ENCODE assay signal across 18 cellular contexts in genomic region chr12:46920503-46920902, GRCh38.
DNase-seq lines count a peak whose midpoint lies in the region; ATAC-seq, FAIRE-seq and TF ChIP-seq lines count a peak whose summit lies in the region.
"Had no signal": no experiment of that assay in that cellular context is flagged by ENCODE, and none has a peak within 500 bp of the region (broad histone marks: within the 10 kb centered on the region; RNA-seq: fewer than 3 reads in every experiment).

No MANE protein-coding gene starts in this region.

- peak overlapping the region; percentile 46 for H3K4me2 ChIP-seq in SK-N-SH

- H3K79me2 ChIP-seq in SK-N-SH (ENCODE audit: insufficient read depth), result no peaks in the 10 kb centered on the region

- TF ChIP-seq CTCF in SK-N-SH (IDR thresholded peaks at IDR 0.05), result no peak

- peaks cover 0 to 33% of the 10 kb centered on the region in 2 experiments for H3K4me1 ChIP-seq in SK-N-SH (ENCODE audit: control insufficient read depth in 1 of 2, insufficient read depth in 2 of 2, low read depth in 1 of 2, low read length in 1 of 2)
- H3K4me1 ChIP-seq: BE2C had no signal

- H3K4me3 ChIP-seq in SK-N-SH (ENCODE audit: low read depth in 2 of 2, low read length in 1 of 2), result no peak overlapping the region
- H3K4me3 ChIP-seq: K562, thoracic aorta had no signal

- no peaks in the 10 kb centered on the region for H4K20me1 ChIP-seq in SK-N-SH (ENCODE audit: insufficient read depth)

- H3K9me3 ChIP-seq in SK-N-SH, result no peaks in the 10 kb centered on the region
- H3K9me3 ChIP-seq: BE2C, thoracic aorta had no signal

- no peaks in the 10 kb centered on the region for H3K9me2 ChIP-seq in SK-N-SH

- peaks cover 34% of the 10 kb centered on the region for H3F3A ChIP-seq in SK-N-SH (replicated peaks; ENCODE audit: insufficient read depth)

- peak; percentile 93 for ATAC-seq in GM18508 (IDR thresholded peaks at IDR 0.05; ENCODE audit: insufficient read depth, unreplicated experiment)
- ATAC-seq in GM21381 (IDR thresholded peaks at IDR 0.05; ENCODE audit: unreplicated experiment), result peak; percentile 72
- peak; percentile 94 for ATAC-seq in HG03354 (IDR thresholded peaks at IDR 0.05; ENCODE audit: poor library complexity, severe bottlenecking, unreplicated experiment)
- ATAC-seq in HG02870 (IDR thresholded peaks at IDR 0.05; ENCODE audit: unreplicated experiment), result no peak
- ATAC-seq: activated CD4-positive, alpha-beta T cell treated with anti-CD3 and anti-CD28 coated beads for 36 hours; K562; natural killer cell had no signal

- H3K36me3 ChIP-seq in SK-N-SH (replicated peaks in 1 of 2; ENCODE audit: control insufficient read depth in 1 of 2, insufficient read depth in 2 of 2, low read length in 1 of 2), result no peaks in the 10 kb centered on the region
- H3K36me3 ChIP-seq: BE2C, thoracic aorta had no signal

- no peak for TF ChIP-seq RAD21 in SK-N-SH (IDR thresholded peaks at IDR 0.05; ENCODE audit: low read length)

- H3K27ac ChIP-seq in SK-N-SH (ENCODE audit: low read depth in 2 of 2, low read length in 1 of 2), result peak overlapping the region; percentile 90 to 94
- H3K27ac ChIP-seq: RWPE1, thoracic aorta had no signal

- no peak overlapping the region for H2AFZ ChIP-seq in SK-N-SH (ENCODE audit: low read depth)

- no peak for DNase-seq in SK-N-SH
- DNase-seq in KBM-7, result no peak
- DNase-seq in H54 (ENCODE audit: insufficient read length, low spot score), result no peak
- DNase-seq in NCI-H1105 (lab: John Stamatoyannopoulos, UW), result no peak
- DNase-seq: activated CD4-positive, alpha-beta T cell treated with anti-CD3 and anti-CD28 coated beads for 36 hours; activated T-cell treated with anti-CD3 and anti-CD28 coated beads, Interleukin-2, amount 50 U/mL, for 24 hours; BE2C; natural killer cell; NCI-H1694 treated with DMSO at 0.1 percent for 48 hours; NCI-H510A; T-helper 2 cell had no signal

- H3K9ac ChIP-seq in SK-N-SH, result peak overlapping the region; percentile 53; the same call in 1 of the 2 replicates

- peak; percentile 71 to 94 for TF ChIP-seq EP300 in SK-N-SH (IDR thresholded peaks at IDR 0.05; ENCODE audit: borderline replicate concordance in 1 of 2, low read depth in 1 of 2, low read length in 1 of 2)

- in situ Hi-C loops in KBM-7 (cut with MboI; ENCODE audit: low pct_unique_long_range_greater_than_20kb, low sequenced_read_pairs), result no loop called here

- no peaks in the 10 kb centered on the region for H3K27me3 ChIP-seq in SK-N-SH (ENCODE audit: insufficient read depth)
- H3K27me3 ChIP-seq: BE2C had no signal

- POLR2A ChIA-PET in SK-N-SH (lab: Yijun Ruan, JAX), result no interaction called here

- CTCF ChIA-PET in SK-N-SH (lab: Yijun Ruan, JAX), result no interaction called here

- TF ChIP-seq POLR2A in H54 (IDR thresholded peaks at IDR 0.05; ENCODE audit: low read depth, low read length), result no peak

- FAIRE-seq in H54 (lab: Jason Lieb, UNC), result no peak
- FAIRE-seq: K562 had no signal

- WGBS in SK-N-SH (ENCODE audit: low lambda C conversion rate), result 11% methylated on average over 1 of the region's 1 CpG

TF ChIP-seq in SK-N-SH, 30 proteins besides CTCF, POLR2A, EP300 and RAD21:
- peak; percentile 80; the same call in 1 of the 2 replicates for TF ChIP-seq NFIC (IDR thresholded peaks at IDR 0.05; ENCODE audit: borderline replicate concordance)
- TF ChIP-seq MEF2A (IDR thresholded peaks at IDR 0.05; ENCODE audit: borderline replicate concordance, low read depth), result peak; percentile 35; the same call in 1 of the 2 replicates
- TF ChIP-seq MAX (IDR thresholded peaks at IDR 0.05; ENCODE audit: low read depth), result peak; percentile 11; the same call in 1 of the 2 replicates
- TF ChIP-seq FOXJ3 (CRISPR knock-in tag; IDR thresholded peaks at IDR 0.05), result no peak
- peak; percentile 51; the same call in 1 of the 2 replicates for TF ChIP-seq POLR2AphosphoS5 (IDR thresholded peaks at IDR 0.05; ENCODE audit: low read depth, low read length)
- TF ChIP-seq CHD2 (IDR thresholded peaks at IDR 0.05; ENCODE audit: low read length, partially characterized antibody), result no peak
- peak; percentile 13; the same call in 1 of the 2 replicates for TF ChIP-seq FOSL2 (IDR thresholded peaks at IDR 0.05; ENCODE audit: borderline replicate concordance, low read depth)
- peak; percentile 89 for TF ChIP-seq PBX3 (IDR thresholded peaks at IDR 0.05)
- peak; percentile 91 for TF ChIP-seq TCF12 (IDR thresholded peaks at IDR 0.05)
- no peak for TF ChIP-seq RFX5 (IDR thresholded peaks at IDR 0.05; ENCODE audit: low read length)
- TF ChIP-seq FOXM1 (IDR thresholded peaks at IDR 0.05; ENCODE audit: low read depth), result peak; percentile 95
- TF ChIP-seq JUND (IDR thresholded peaks at IDR 0.05), result peak; percentile 78
- TF ChIP-seq TEAD4 (IDR thresholded peaks at IDR 0.05; ENCODE audit: borderline replicate concordance, insufficient read depth), result peak; percentile 93
